ENCODE assay signal across 7 cellular contexts in the genomic region with DNA sequence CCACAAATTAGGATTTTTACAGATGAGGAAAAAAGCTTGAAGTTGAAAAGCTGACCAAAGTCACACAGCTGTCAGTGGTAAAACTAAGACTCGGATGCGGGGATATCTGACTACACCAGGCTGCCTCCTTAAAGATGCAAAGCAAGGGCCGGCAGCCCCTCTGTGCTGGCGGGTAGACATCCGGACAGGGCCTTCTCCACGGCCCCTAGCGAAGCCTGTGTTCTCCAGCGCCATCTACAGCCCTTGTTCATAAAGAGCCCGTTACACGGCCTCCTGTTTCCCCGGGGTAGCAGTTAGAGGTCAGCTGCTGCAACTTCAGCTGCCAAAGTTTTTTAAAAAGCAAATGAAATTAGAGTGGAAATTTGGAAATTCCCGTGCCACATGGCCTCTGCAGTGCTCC.
DNase-seq lines count a peak whose midpoint lies in the region; ATAC-seq, FAIRE-seq and TF ChIP-seq lines count a peak whose summit lies in the region.

No MANE protein-coding gene starts in this region.

- TF ChIP-seq CTCF in GM06990 (IDR thresholded peaks at IDR 0.05; ENCODE audit: insufficient read depth, low read length, poor library complexity, severe bottlenecking) (peak; percentile 75), foreskin keratinocyte (conservative IDR thresholded peaks at IDR 0.05) (peak; percentile 44), pancreas (IDR thresholded peaks at IDR 0.05) (peak in 3 of 4 donors; percentile 30 to 42 (median 41)), spleen (IDR thresholded peaks at IDR 0.05 in 8 of 11, conservative IDR thresholded peaks at IDR 0.05 in 3 of 11) (peak in 5 of 11 experiments; percentile 22 to 45 (median 38))

- no peaks in the 10 kb centered on the region for H3K9me3 ChIP-seq in SJCRH30 (replicated peaks)
- no peaks in the 10 kb centered on the region for H3K9me3 ChIP-seq in pancreas
- H3K9me3 ChIP-seq in spleen: no peaks in the 10 kb centered on the region

- intact Hi-C loops in pancreas (cut with DNase I): no loop called here
- intact Hi-C loops in spleen (cut with DNase I; ENCODE audit: low total_unique reads): no loop called here

- TF ChIP-seq POLR2A in spleen (IDR thresholded peaks at IDR 0.05): no peak

- peak; percentile 85 for ATAC-seq in GM19455 (IDR thresholded peaks at IDR 0.05; ENCODE audit: unreplicated experiment)
- peak; percentile 99 for ATAC-seq in HG03342 (IDR thresholded peaks at IDR 0.05; ENCODE audit: unreplicated experiment)
- peak; percentile 54 for ATAC-seq in foreskin keratinocyte
- peak; percentile 83 to 100 (median 97) for ATAC-seq in pancreas

- H3K4me3 ChIP-seq in GM06990 (replicated peaks; ENCODE audit: low read depth, low read length): no peak overlapping the region
- H3K4me3 ChIP-seq in SJCRH30: no peak overlapping the region
- no peak overlapping the region for H3K4me3 ChIP-seq in pancreas
- no peak overlapping the region for H3K4me3 ChIP-seq in spleen

- 17 to 32% methylated on average over 12 of the region's 12 CpGs for WGBS in pancreas, 2 donors
- WGBS in spleen, 5 donors: 5 to 16% (median 9%) methylated on average over 9 to 12 of the region's 12 CpGs

- peak; percentile 9 for DNase-seq in GM06990 (ENCODE audit: extremely low read depth, insufficient read length)
- peak; percentile 57 to 75 for DNase-seq in SJCRH30
- DNase-seq in foreskin keratinocyte: no peak
- DNase-seq in pancreas: peak; percentile 50 to 69 (median 58)
- DNase-seq in spleen: no peak

- H3K27me3 ChIP-seq in GM06990 (replicated peaks; ENCODE audit: control insufficient read depth, insufficient read depth, low read length) (no peaks in the 10 kb centered on the region), SJCRH30 (no peaks in the 10 kb centered on the region), foreskin keratinocyte (no peaks in the 10 kb centered on the region), pancreas (no peaks in the 10 kb centered on the region), spleen (replicated peaks in 1 of 7) (no peaks in the 10 kb centered on the region)

- no peak for FAIRE-seq in pancreas (lab: Jason Lieb, UNC)

- H3K27ac ChIP-seq in SJCRH30 (no peak overlapping the region), foreskin keratinocyte (no peak overlapping the region), pancreas (no peak overlapping the region), spleen (peak overlapping the region in 1 of 8 donors; percentile 17)

- H3K4me1 ChIP-seq in SJCRH30 (no peaks in the 10 kb centered on the region), foreskin keratinocyte (no peaks in the 10 kb centered on the region), pancreas (no peaks in the 10 kb centered on the region), spleen (peaks cover 0 to 3% (median 0%) of the 10 kb centered on the region in 6 donors)

- H3K36me3 ChIP-seq in GM06990 (ENCODE audit: control insufficient read depth, insufficient read depth, low read length) (no peaks in the 10 kb centered on the region), SJCRH30 (no peaks in the 10 kb centered on the region), pancreas (no peaks in the 10 kb centered on the region), spleen (no peaks in the 10 kb centered on the region)

Comparison
In these comparisons a context has a peak if more than half of its experiments do, and no peak if none do; other contexts are left out.
1. DNase-seq: peak in GM06990 (single experiment), SJCRH30 (2 of 2) and pancreas (6 of 6); none in foreskin keratinocyte (0 of 2) and spleen (single experiment).
2. Peak in every context shown above with its lines, with median percentiles within 50 percentile points of each other: ATAC-seq.